15 cellular contexts compared by ENCODE assay signal in genomic region chr3:46876313-46877300, GRCh38. TPM values are rescaled to one million over a fixed set of nuclear protein-coding genes. Genes with fewer than 3 reads are reported as not detected.
"Had no signal": no experiment of that assay in that cellular context is flagged by ENCODE, and none has a peak within 500 bp of the region (broad histone marks: within the 10 kb centered on the region; RNA-seq: fewer than 3 reads in every experiment).

No MANE protein-coding gene starts in this region.

- H3K4me3 Mint-ChIP-seq: activated naive CD8-positive, alpha-beta T cell treated with anti-CD3 and anti-CD28 coated beads for 36 hours; activated T-helper 1 cell treated with anti-CD3 and anti-CD28 coated beads, Interleukin-12 subunit alpha, Interleukin-12 subunit beta, Interleukin-2, Interleukin-4 antibody, amounts not matched to agents 30 ng/mL and 10 ng/mL and 1 ng/mL, durations not matched to agents 14 hours and 24 hours and 36 hours; natural killer cell treated with Interleukin-12 subunit alpha and Interleukin-12 subunit beta and Interleukin-15 and Interleukin-18, amount 100 ng/mL, for 72 hours; stimulated activated memory B cell treated with anti-CD40 and anti-IgM and Interleukin-4, amounts not matched to agents 10 μg/mL and 1 μg/mL and 100 μg/mL, for 72 hours had no signal

- H3K36me3 Mint-ChIP-seq: activated naive CD8-positive, alpha-beta T cell treated with anti-CD3 and anti-CD28 coated beads for 36 hours; natural killer cell treated with Interleukin-12 subunit alpha and Interleukin-12 subunit beta and Interleukin-15 and Interleukin-18, amount 100 ng/mL, for 72 hours; stimulated activated memory B cell treated with anti-CD40 and anti-IgM and Interleukin-4, amounts not matched to agents 10 μg/mL and 1 μg/mL and 100 μg/mL, for 72 hours had no signal

- H3K4me1 ChIP-seq: foreskin keratinocyte had no signal

- H3K27ac Mint-ChIP-seq: activated naive CD8-positive, alpha-beta T cell treated with anti-CD3 and anti-CD28 coated beads for 36 hours; activated T-helper 1 cell treated with anti-CD3 and anti-CD28 coated beads, Interleukin-12 subunit alpha, Interleukin-12 subunit beta, Interleukin-2, Interleukin-4 antibody, amounts not matched to agents 30 ng/mL and 10 ng/mL and 1 ng/mL, durations not matched to agents 14 hours and 24 hours and 36 hours; natural killer cell treated with Interleukin-12 subunit alpha and Interleukin-12 subunit beta and Interleukin-15 and Interleukin-18, amount 100 ng/mL, for 72 hours; stimulated activated memory B cell treated with anti-CD40 and anti-IgM and Interleukin-4, amounts not matched to agents 10 μg/mL and 1 μg/mL and 100 μg/mL, for 72 hours had no signal

- ATAC-seq: foreskin keratinocyte; left lobe of liver; natural killer cell treated with Interleukin-12 subunit alpha and Interleukin-12 subunit beta and Interleukin-15 and Interleukin-18, amount 100 ng/mL, for 72 hours; stimulated activated memory B cell treated with anti-CD40 and anti-IgM and Interleukin-4, amounts not matched to agents 10 μg/mL and 1 μg/mL and 100 μg/mL, for 72 hours had no signal

- DNase-seq: activated CD4-positive, CD25-positive, alpha-beta regulatory T cell treated with anti-CD3 and anti-CD28 coated beads, Interleukin-2, amount 50 U/mL, for 72 hours; activated naive CD8-positive, alpha-beta T cell treated with anti-CD3 and anti-CD28 coated beads for 36 hours; anterior cingulate cortex; cerebellar nuclear complex; effector memory CD4-positive, alpha-beta T cell; foreskin keratinocyte; stimulated activated CD4-positive, alpha-beta T cell treated with anti-CD3 and anti-CD28 coated beads, Interleukin-2, amount 100 ng/mL, for 48 hours; T-helper 1 cell; T1000 had no signal

- H3K27ac ChIP-seq: foreskin keratinocyte had no signal

- H3K9me3 Mint-ChIP-seq: activated naive CD8-positive, alpha-beta T cell treated with anti-CD3 and anti-CD28 coated beads for 36 hours; activated T-helper 1 cell treated with anti-CD3 and anti-CD28 coated beads, Interleukin-12 subunit alpha, Interleukin-12 subunit beta, Interleukin-2, Interleukin-4 antibody, amounts not matched to agents 30 ng/mL and 10 ng/mL and 1 ng/mL, durations not matched to agents 14 hours and 24 hours and 36 hours; natural killer cell treated with Interleukin-12 subunit alpha and Interleukin-12 subunit beta and Interleukin-15 and Interleukin-18, amount 100 ng/mL, for 72 hours; stimulated activated memory B cell treated with anti-CD40 and anti-IgM and Interleukin-4, amounts not matched to agents 10 μg/mL and 1 μg/mL and 100 μg/mL, for 72 hours had no signal

- FAIRE-seq: urothelium cell line had no signal

RNA-seq across cellular contexts. Expression of gene PTH1R, which starts 0.9 kb away (rescaled TPM):
- total RNA-seq: activated CD8-positive, alpha-beta memory T cell treated with anti-CD3 and anti-CD28 coated beads for 36 hours; activated naive CD8-positive, alpha-beta T cell treated with anti-CD3 and anti-CD28 coated beads for 36 hours; activated T-helper 1 cell treated with anti-CD3 and anti-CD28 coated beads, Interleukin-12 subunit alpha, Interleukin-12 subunit beta, Interleukin-2, Interleukin-4 antibody, amounts not matched to agents 30 ng/mL and 10 ng/mL and 1 ng/mL, durations not matched to agents 14 hours and 24 hours and 36 hours; foreskin keratinocyte; natural killer cell treated with Interleukin-12 subunit alpha and Interleukin-12 subunit beta and Interleukin-15 and Interleukin-18, amount 100 ng/mL, for 72 hours had no signal
- polyA plus RNA-seq: foreskin keratinocyte had no signal

RNA-seq across cellular contexts. Expression of gene MYL3, which starts 13.4 kb away (rescaled TPM):
- total RNA-seq: activated CD8-positive, alpha-beta memory T cell treated with anti-CD3 and anti-CD28 coated beads for 36 hours; activated naive CD8-positive, alpha-beta T cell treated with anti-CD3 and anti-CD28 coated beads for 36 hours; activated T-helper 1 cell treated with anti-CD3 and anti-CD28 coated beads, Interleukin-12 subunit alpha, Interleukin-12 subunit beta, Interleukin-2, Interleukin-4 antibody, amounts not matched to agents 30 ng/mL and 10 ng/mL and 1 ng/mL, durations not matched to agents 14 hours and 24 hours and 36 hours; foreskin keratinocyte; natural killer cell treated with Interleukin-12 subunit alpha and Interleukin-12 subunit beta and Interleukin-15 and Interleukin-18, amount 100 ng/mL, for 72 hours had no signal
- polyA plus RNA-seq: foreskin keratinocyte had no signal
